2 cellular contexts compared by ENCODE assay signal in the genomic region with DNA sequence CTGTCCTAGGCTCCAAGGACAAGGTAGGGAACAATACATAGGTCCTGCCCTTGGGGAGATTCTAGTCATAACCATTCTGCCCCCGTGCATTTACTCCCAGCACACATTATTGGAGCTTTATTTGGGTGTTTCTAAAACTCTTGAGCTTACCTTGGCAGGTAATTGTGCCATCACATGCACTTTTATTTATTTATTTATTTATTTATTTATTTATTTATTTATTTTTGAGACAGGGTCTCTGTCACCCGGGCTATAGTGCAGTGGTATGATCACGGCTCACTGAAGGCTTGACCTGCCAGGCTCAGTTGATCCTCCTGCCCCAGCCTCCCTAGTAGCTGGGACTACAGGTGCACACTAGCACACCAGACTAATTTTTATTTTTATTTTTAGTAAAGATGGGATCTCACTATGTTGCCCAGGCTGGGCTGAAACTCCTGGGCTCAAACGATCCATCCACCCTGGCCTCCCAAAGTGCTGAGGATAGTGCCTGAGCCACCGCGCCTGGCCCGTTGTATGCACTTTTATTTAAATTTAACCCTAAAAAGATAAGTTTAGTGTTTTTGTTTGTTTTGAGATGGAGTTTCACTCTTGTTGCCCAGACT.
TF ChIP-seq lines count a peak whose summit lies in the region.

No MANE protein-coding gene starts in this region.

TF ChIP-seq in K562, 482 proteins besides CTCF, POLR2A, EP300 and RAD21:
- TF ChIP-seq, protein P1, sequence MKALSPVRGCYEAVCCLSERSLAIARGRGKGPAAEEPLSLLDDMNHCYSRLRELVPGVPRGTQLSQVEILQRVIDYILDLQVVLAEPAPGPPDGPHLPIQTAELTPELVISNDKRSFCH (CRISPR knock-in tag; IDR thresholded peaks at IDR 0.05), result no peak
- TF ChIP-seq, protein P1 (tag; IDR thresholded peaks at IDR 0.05), result no peak
- peak; percentile 93 for TF ChIP-seq ZNF121 (CRISPR knock-in tag; conservative IDR thresholded peaks at IDR 0.05)

TF ChIP-seq in HEK293T, 16 proteins besides CTCF, POLR2A, EP300 and RAD21:
- TF ChIP-seq L3MBTL2 (conservative IDR thresholded peaks at IDR 0.05) (no peak), LEF1 (IDR thresholded peaks at IDR 0.05; ENCODE audit: borderline replicate concordance) (no peak), SP1 (IDR thresholded peaks at IDR 0.05) (no peak), TARDBP (IDR thresholded peaks at IDR 0.05) (no peak), FOXK2 (IDR thresholded peaks at IDR 0.05) (no peak), SUZ12 (IDR thresholded peaks at IDR 0.05) (no peak), FOXA1 (IDR thresholded peaks at IDR 0.05) (no peak)
